Comparison of ENCODE assay signal across 27 cellular contexts in the genomic region with DNA sequence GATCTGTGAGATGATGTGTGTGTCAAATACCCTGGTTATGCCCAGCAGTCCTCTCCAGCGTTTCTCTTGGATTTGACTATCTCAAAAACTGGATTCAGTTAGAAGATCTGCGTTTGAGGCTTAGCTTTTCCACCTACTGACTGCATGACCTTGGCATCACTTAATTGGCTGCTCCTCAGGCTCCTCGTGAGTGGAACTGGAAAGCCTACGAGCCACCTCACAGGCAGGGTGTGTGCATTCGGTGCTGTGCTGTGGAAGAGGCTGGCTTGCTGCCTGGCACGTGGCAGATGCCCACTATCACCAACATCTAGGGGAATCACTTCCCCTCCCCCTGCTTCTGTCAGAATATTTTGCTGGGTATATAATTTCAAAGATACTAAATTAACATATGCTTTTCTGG. TPM values are rescaled to one million over a fixed set of nuclear protein-coding genes. Genes with fewer than 3 reads are reported as not detected.
"Had no signal": no experiment of that assay in that cellular context is flagged by ENCODE, and none has a peak within 500 bp of the region (broad histone marks: within the 10 kb centered on the region; RNA-seq: fewer than 3 reads in every experiment).

No MANE protein-coding gene starts in this region.

- H3K9ac ChIP-seq: KMS-11 had no signal

- H3K4me1 ChIP-seq: breast epithelium had no signal

- DNase-seq: activated CD4-positive, alpha-beta T cell treated with anti-CD3 and anti-CD28 coated beads for 48 hours; activated CD4-positive, alpha-beta T cell treated with anti-CD3 and anti-CD28 coated beads, Interleukin-2, amount 50 U/mL, for 4 hours; activated CD4-positive, CD25-positive, alpha-beta regulatory T cell treated with anti-CD3 and anti-CD28 coated beads, Interleukin-2, amount 50 U/mL, for 72 hours; activated CD8-positive, alpha-beta memory T cell treated with anti-CD3 and anti-CD28 coated beads, Interleukin-2, amount 50 U/mL, for 48 hours; activated CD8-positive, alpha-beta T cell treated with anti-CD3 and anti-CD28 coated beads, Interleukin-2, amount 10 ng/mL, durations not matched to agents 7 days and 5 days; activated T-cell treated with anti-CD3 and anti-CD28 coated beads, Interleukin-2, amount 50 U/mL, for 1 hour; aorta; MG63; MV-4-11; NCI-H1092 treated with DMSO at 0.1 percent for 48 hours; NCI-H1417 treated with DMSO at 0.1 percent for 48 hours; NCI-H1694; NCI-H2029; NCI-H2107; NCI-H2171 treated with DMSO at 0.1 percent for 48 hours; NCI-H226; NCI-H526 treated with DMSO at 0.1 percent for 48 hours; NCI-H82; OCI-M1; RPMI8226; SHP77 treated with DMSO at 0.1 percent for 48 hours had no signal

- H3K4me2 ChIP-seq: KMS-11 had no signal

- H3K36me3 ChIP-seq: breast epithelium, MG63 had no signal

- H3K9me3 Mint-ChIP-seq: T-helper 1 cell treated with Interleukin-12 subunit alpha and Interleukin-12 subunit beta and Interleukin-4 antibody, amounts not matched to agents 30 μg/mL and 1 μg/mL, for 36 hours had no signal

- H3K9me3 ChIP-seq: breast epithelium, MG63 had no signal

- H3K4me3 ChIP-seq: breast epithelium, MG63 had no signal

- H3K27ac Mint-ChIP-seq: activated CD8-positive, alpha-beta T cell treated with anti-CD3 and anti-CD28 coated beads, Interleukin-2, amount 10 ng/mL, durations not matched to agents 7 days and 5 days; activated naive CD4-positive, alpha-beta T cell treated with anti-CD3 and anti-CD28 coated beads, Interleukin-2, amount 50 U/mL, for 24 hours; T-helper 1 cell treated with Interleukin-12 subunit alpha and Interleukin-12 subunit beta and Interleukin-4 antibody, amounts not matched to agents 30 μg/mL and 1 μg/mL, for 36 hours had no signal

- H3K27me3 ChIP-seq: breast epithelium, MG63 had no signal

- H3K4me1 Mint-ChIP-seq: activated naive CD4-positive, alpha-beta T cell treated with anti-CD3 and anti-CD28 coated beads, Interleukin-2, amount 50 U/mL, for 24 hours had no signal

- ATAC-seq: activated CD8-positive, alpha-beta T cell treated with anti-CD3 and anti-CD28 coated beads, Interleukin-2, amount 10 ng/mL, durations not matched to agents 7 days and 5 days; Panc1 had no signal

- H3K4me3 Mint-ChIP-seq: activated CD8-positive, alpha-beta T cell treated with anti-CD3 and anti-CD28 coated beads, Interleukin-2, amount 10 ng/mL, durations not matched to agents 7 days and 5 days; activated naive CD4-positive, alpha-beta T cell treated with anti-CD3 and anti-CD28 coated beads, Interleukin-2, amount 50 U/mL, for 24 hours; T-helper 1 cell treated with Interleukin-12 subunit alpha and Interleukin-12 subunit beta and Interleukin-4 antibody, amounts not matched to agents 30 μg/mL and 1 μg/mL, for 36 hours had no signal

- H3K27ac ChIP-seq: breast epithelium, KMS-11 had no signal

RNA-seq across cellular contexts. Expression of a gene that starts 25.6 kb away (rescaled TPM):
- total RNA-seq: NCI-H460 had no signal
